2 cellular contexts compared by ENCODE assay signal in the genomic region with DNA sequence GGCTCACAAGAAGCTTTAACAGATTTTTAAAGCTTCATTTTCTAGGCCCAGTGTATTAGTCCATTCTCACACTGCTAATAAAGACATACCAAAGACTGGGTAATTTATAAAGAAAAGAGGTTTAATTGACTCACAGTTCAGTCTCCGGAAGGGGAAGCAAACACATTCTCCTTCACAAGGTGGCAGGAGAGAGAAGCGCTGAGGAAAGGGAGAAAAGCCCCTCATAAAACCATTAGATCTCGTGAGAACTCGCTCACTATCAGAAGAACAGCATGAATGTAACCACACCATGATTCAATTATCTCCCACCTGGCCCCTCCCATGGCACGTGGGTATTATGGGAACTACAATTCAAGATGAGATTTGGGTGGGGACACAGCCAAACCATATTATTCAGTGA. TPM values are rescaled to one million over a fixed set of nuclear protein-coding genes. Genes with fewer than 3 reads are reported as not detected.
"Had no signal": no experiment of that assay in that cellular context is flagged by ENCODE, and none has a peak within 500 bp of the region (broad histone marks: within the 10 kb centered on the region; RNA-seq: fewer than 3 reads in every experiment).

No MANE protein-coding gene starts in this region.

RNA-seq across cellular contexts. Expression of gene COL19A1, which starts 42.0 kb away (rescaled TPM):
- total RNA-seq: bronchial epithelial cell, PC-3 had no signal
